13 cellular contexts compared by ENCODE assay signal in genomic region chr20:6140947-6141346, GRCh38. TPM values are rescaled to one million over a fixed set of nuclear protein-coding genes. Genes with fewer than 3 reads are reported as not detected.
A peak's percentile ranks its signal among the peaks of the same experiment; 100 is the strongest.
DNase-seq lines count a peak whose midpoint lies in the region; ATAC-seq and TF ChIP-seq lines count a peak whose summit lies in the region.
"Had no signal": no experiment of that assay in that cellular context is flagged by ENCODE, and none has a peak within 500 bp of the region (broad histone marks: within the 10 kb centered on the region; RNA-seq: fewer than 3 reads in every experiment).

No MANE protein-coding gene starts in this region.

- no peak overlapping the region for H3K4ac ChIP-seq in H9 (ENCODE audit: low read depth, low read length)

- no peak overlapping the region for H3K23ac ChIP-seq in H9 (ENCODE audit: insufficient read length, low read depth, low read length)

- no peak overlapping the region for H3K4me3 ChIP-seq in RWPE2 (ENCODE audit: severe bottlenecking)
- H3K4me3 ChIP-seq in right atrium auricular region, result no peak overlapping the region
- H3K4me3 ChIP-seq in lower leg skin (ENCODE audit: low read depth, poor library complexity, severe bottlenecking), result no peak overlapping the region

- peak; percentile 8 for DNase-seq in Daoy (ENCODE audit: low read depth)
- DNase-seq in H9, result no peak
- DNase-seq in RWPE2 (ENCODE audit: low spot score), result no peak
- peak; percentile 16 for DNase-seq in kidney tubule cell (ENCODE audit: low spot score)
- DNase-seq in DMS153 treated with DMSO at 0.1 percent for 48 hours (lab: John Stamatoyannopoulos, UW; ENCODE audit: unreplicated experiment), result no peak
- DNase-seq in right atrium auricular region (ENCODE audit: low spot score), result no peak
- no peak for DNase-seq in Right ventricle myocardium superior
- no peak for DNase-seq in lower leg skin (ENCODE audit: low spot score in 2 of 2)
- DNase-seq: activated CD4-positive, alpha-beta memory T cell treated with anti-CD3 and anti-CD28 coated beads, Interleukin-2, amount 10 ng/mL, durations not matched to agents 7 days and 5 days; kidney glomerular epithelial cell; NCI-H510A treated with DMSO at 0.1 percent for 48 hours; substantia nigra had no signal

- no CpG with 5 or more reads among the region's 3 CpGs for WGBS in H9 (ENCODE audit: extremely low coverage, insufficient read length, low lambda C conversion rate)
- 76 to 83% methylated on average over 3 of the region's 3 CpGs for WGBS in lower leg skin, 2 donors

- H3K23me2 ChIP-seq in H9 (ENCODE audit: insufficient read length, low read depth, low read length, poor library complexity, severe bottlenecking), result no peaks in the 10 kb centered on the region

- H2AK5ac ChIP-seq in H9 (ENCODE audit: insufficient read length, low read length), result no peak overlapping the region

- H4K5ac ChIP-seq in H9 (ENCODE audit: insufficient read length, low read depth, low read length), result no peak overlapping the region

- H4K91ac ChIP-seq in H9 (ENCODE audit: insufficient read length, low read depth, low read length), result no peak overlapping the region

- H3K27ac Mint-ChIP-seq in H9, result no peak overlapping the region
- H3K27ac Mint-ChIP-seq: activated CD4-positive, alpha-beta memory T cell treated with anti-CD3 and anti-CD28 coated beads, Interleukin-2, amount 10 ng/mL, durations not matched to agents 7 days and 5 days had no signal

- no peak overlapping the region for H2AFZ ChIP-seq in H9 (ENCODE audit: low read length)

- peaks cover 10 to 13% of the 10 kb centered on the region in 2 experiments; a peak in 4 of 5 replicates for H3K9me3 Mint-ChIP-seq in H9
- H3K9me3 Mint-ChIP-seq: activated CD4-positive, alpha-beta memory T cell treated with anti-CD3 and anti-CD28 coated beads, Interleukin-2, amount 10 ng/mL, durations not matched to agents 7 days and 5 days had no signal

- intact Hi-C loops in Right ventricle myocardium superior (cut with DNase I), result loop anchor here (10.0 kb wide), 1 partner anchor 1144 kb away; no protein-coding TSS in a partner anchor
- intact Hi-C loops in lower leg skin (cut with DNase I; ENCODE audit: low total_unique reads), result no loop called here

- peaks cover 24% of the 10 kb centered on the region for H3K27me3 Mint-ChIP-seq in H9 (ENCODE audit: low read depth)

- no peak overlapping the region for H3K56ac ChIP-seq in H9 (ENCODE audit: insufficient read length, low read depth, low read length)

- no peaks in the 10 kb centered on the region for H3K9me3 ChIP-seq in H9 (ENCODE audit: control insufficient read depth, low read depth, low read length)
- no peaks in the 10 kb centered on the region for H3K9me3 ChIP-seq in RWPE2 (ENCODE audit: severe bottlenecking)
- no peaks in the 10 kb centered on the region for H3K9me3 ChIP-seq in right atrium auricular region

- H3K18ac ChIP-seq in H9 (ENCODE audit: insufficient read length, low read depth, low read length), result no peak overlapping the region

- no peaks in the 10 kb centered on the region for H3K27me3 ChIP-seq in H9 (ENCODE audit: insufficient read depth, low read length)
- H3K27me3 ChIP-seq in RWPE2 (ENCODE audit: insufficient read depth, poor library complexity, severe bottlenecking), result no peaks in the 10 kb centered on the region
- no peaks in the 10 kb centered on the region for H3K27me3 ChIP-seq in right atrium auricular region

- H2BK5ac ChIP-seq in H9 (ENCODE audit: insufficient read length, low read length), result no peak overlapping the region

- no peaks in the 10 kb centered on the region for H3K79me2 ChIP-seq in H9 (ENCODE audit: insufficient read depth, low read length)

- TF ChIP-seq POLR2A in lower leg skin (IDR thresholded peaks at IDR 0.05), result no peak

- H2BK12ac ChIP-seq in H9 (ENCODE audit: insufficient read length, low read depth, low read length), result no peak overlapping the region

- no peaks in the 10 kb centered on the region for H3K79me1 ChIP-seq in H9 (ENCODE audit: insufficient read depth, low read depth, low read length, poor library complexity, severe bottlenecking)

- no peaks in the 10 kb centered on the region; a peak in 1 of 4 replicates for H3K4me1 Mint-ChIP-seq in H9
- H3K4me1 Mint-ChIP-seq: activated CD4-positive, alpha-beta memory T cell treated with anti-CD3 and anti-CD28 coated beads, Interleukin-2, amount 10 ng/mL, durations not matched to agents 7 days and 5 days had no signal

- no peak overlapping the region for H3T11ph ChIP-seq in H9 (ENCODE audit: low read length)

- no peak overlapping the region for H3K4me3 Mint-ChIP-seq in H9
- H3K4me3 Mint-ChIP-seq: activated CD4-positive, alpha-beta memory T cell treated with anti-CD3 and anti-CD28 coated beads, Interleukin-2, amount 10 ng/mL, durations not matched to agents 7 days and 5 days had no signal

- H3K4me1 ChIP-seq in H9 (ENCODE audit: insufficient read depth, low read length) (no peaks in the 10 kb centered on the region), RWPE2 (ENCODE audit: insufficient read depth, poor library complexity, severe bottlenecking) (no peaks in the 10 kb centered on the region), right atrium auricular region (no peaks in the 10 kb centered on the region)

- no peaks in the 10 kb centered on the region for H3K36me3 ChIP-seq in RWPE2 (ENCODE audit: low read depth)
- no peaks in the 10 kb centered on the region for H3K36me3 ChIP-seq in right atrium auricular region

- ATAC-seq in RWPE2 (ENCODE audit: low read depth) (no peak), Right ventricle myocardium superior (ENCODE audit: poor library complexity) (no peak)

- TF ChIP-seq CTCF in H9 (conservative IDR thresholded peaks at IDR 0.05), result peak; percentile 52
- peak; percentile 27 for TF ChIP-seq CTCF in RWPE2 (IDR thresholded peaks at IDR 0.05; ENCODE audit: poor library complexity, severe bottlenecking)
- no peak for TF ChIP-seq CTCF in right atrium auricular region (IDR thresholded peaks at IDR 0.05)
- no peak for TF ChIP-seq CTCF in lower leg skin (IDR thresholded peaks at IDR 0.05)

- no peak overlapping the region for H4K8ac ChIP-seq in H9 (replicated peaks; ENCODE audit: insufficient read length, low read depth, low read length)

- H4K20me1 ChIP-seq in H9 (ENCODE audit: control insufficient read depth, insufficient read depth, insufficient read length), result no peaks in the 10 kb centered on the region

- H2BK120ac ChIP-seq in H9 (ENCODE audit: low read depth, low read length, poor library complexity, severe bottlenecking), result no peak overlapping the region

- H3K9ac ChIP-seq in H9 (ENCODE audit: extremely low read depth, insufficient read length, low read length), result no peak overlapping the region

- H3K36me3 Mint-ChIP-seq in H9 (ENCODE audit: insufficient read depth in 1 of 3, low read depth in 3 of 3), result peaks cover 0 to 9% (median 0%) of the 10 kb centered on the region in 3 experiments; a peak in 4 of 7 replicates

- no peak overlapping the region for H3K14ac ChIP-seq in H9 (ENCODE audit: insufficient read depth, low read length)

- H3K27ac ChIP-seq in H9 (ENCODE audit: insufficient read length, low read depth, low read length) (no peak overlapping the region), RWPE2 (ENCODE audit: poor library complexity, severe bottlenecking) (no peak overlapping the region), right atrium auricular region (no peak overlapping the region)

- no peak overlapping the region for H2BK15ac ChIP-seq in H9 (ENCODE audit: low read depth, low read length)

- no peak overlapping the region for H2BK20ac ChIP-seq in H9 (ENCODE audit: low read depth, low read length, poor library complexity, severe bottlenecking)

- no peak overlapping the region for H3K4me2 ChIP-seq in H9 (ENCODE audit: insufficient read depth, insufficient read length, low read length)

RNA-seq across cellular contexts. Expression of gene FERMT1, which starts 18.1 kb away (rescaled TPM):
- 4.6 and 5.7 TPM in 2 replicates for total RNA-seq in Daoy (2014; rRNA removed; shearing (Covaris generic))
- 9.6 and 9.7 TPM in 2 replicates for total RNA-seq in H9 (2021)
- total RNA-seq in right atrium auricular region, result 1 to 10 TPM in 1 of 2 donors, under 1 TPM in 1; 0.67 to 1.5 TPM
- total RNA-seq in Right ventricle myocardium superior, result 1.0 TPM
- 10 to 100 TPM; 24.2 to 33.0 (median 27.8) TPM for total RNA-seq in lower leg skin
- total RNA-seq: activated CD4-positive, alpha-beta memory T cell treated with anti-CD3 and anti-CD28 coated beads, Interleukin-2, amount 10 ng/mL, durations not matched to agents 7 days and 5 days; skeletal muscle tissue had no signal

Comparison
In these comparisons a context has a peak if more than half of its experiments do, and no peak if none do; other contexts are left out.
1. DNase-seq: peak in Daoy (single experiment) and kidney tubule cell (single experiment); none in H9 (single experiment), RWPE2 (single experiment), DMS153 treated with DMSO at 0.1 percent for 48 hours (single experiment), right atrium auricular region (single experiment), Right ventricle myocardium superior (single experiment) and lower leg skin (0 of 2).
2. CTCF ChIP-seq: peak in H9 (single experiment) and RWPE2 (single experiment); none in right atrium auricular region (0 of 2) and lower leg skin (0 of 3).